In the genomic region with DNA sequence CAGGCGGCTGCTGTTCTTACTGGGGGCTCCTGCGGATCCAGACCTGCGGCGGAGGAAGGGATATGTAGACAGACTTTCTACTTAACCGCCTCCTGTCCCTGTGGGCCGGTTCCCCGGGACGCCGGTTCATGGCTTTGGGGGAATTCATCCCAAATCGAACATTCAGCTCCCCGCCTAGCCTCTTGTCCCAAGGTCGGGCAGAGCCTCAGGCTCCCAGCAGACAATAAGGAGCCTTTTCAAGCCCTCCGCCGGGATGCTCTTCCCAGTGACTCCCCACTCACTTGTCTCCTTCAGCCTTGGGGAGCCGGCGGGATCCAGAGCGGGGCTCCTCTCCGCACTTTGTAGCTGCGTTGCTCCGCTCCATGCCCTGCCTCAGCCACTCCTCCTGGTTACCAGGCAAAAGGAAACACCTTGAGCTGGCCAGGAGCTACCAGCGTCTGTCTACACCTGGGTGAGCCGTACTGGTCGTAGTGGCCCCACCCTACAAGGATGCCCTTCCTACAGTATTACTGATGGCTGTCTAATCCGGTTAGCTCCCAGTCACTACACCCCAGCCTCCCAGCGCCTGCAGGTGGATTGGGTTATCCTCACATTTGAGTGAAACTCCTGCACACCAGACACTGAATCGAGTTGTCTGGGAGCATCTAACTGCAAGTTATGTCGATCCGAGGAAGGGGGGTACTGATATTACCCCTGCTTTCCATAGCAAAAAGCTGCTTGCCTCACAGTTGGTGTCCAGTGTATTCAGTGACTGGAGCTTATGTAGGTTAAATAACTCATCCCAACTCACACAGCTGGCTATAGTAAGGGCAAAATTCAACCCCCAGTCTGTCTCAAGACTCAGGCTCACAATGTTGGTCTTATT, we compare ENCODE assay signal across 8 cellular contexts. TPM values are rescaled to one million over a fixed set of nuclear protein-coding genes. Genes with fewer than 3 reads are reported as not detected.
DNase-seq lines count a peak whose midpoint lies in the region; ATAC-seq lines count a peak whose summit lies in the region.

A gene with protein sequence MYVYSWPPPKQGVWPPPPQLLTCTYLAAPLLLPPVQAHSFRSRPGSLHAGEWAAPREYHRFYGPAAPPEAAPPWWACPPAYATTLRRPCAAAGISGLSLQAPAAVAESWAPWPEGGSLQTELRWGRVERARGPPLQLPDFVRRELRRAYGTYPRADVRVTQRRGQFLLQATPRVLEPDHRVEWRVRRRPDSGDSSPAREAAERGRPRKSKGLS (minus strand): TSS at position 439 of the 865 bp plus-strand sequence. CDS start 450 bp downstream, outside the sequence.

- peak; percentile 7 for ATAC-seq in HG03025 (IDR thresholded peaks at IDR 0.05; ENCODE audit: low FRiP score, unreplicated experiment)
- ATAC-seq in activated naive CD8-positive, alpha-beta T cell treated with anti-CD3 and anti-CD28 coated beads, Interleukin-2, amount 10 ng/mL, durations not matched to agents 7 days and 5 days (ENCODE audit: low read depth), result no peak
- no peak for ATAC-seq in HG03280 (IDR thresholded peaks at IDR 0.05; ENCODE audit: unreplicated experiment)

- H3K9me3 Mint-ChIP-seq in activated naive CD8-positive, alpha-beta T cell treated with anti-CD3 and anti-CD28 coated beads, Interleukin-2, amount 10 ng/mL, durations not matched to agents 7 days and 5 days, result no peaks in the 10 kb centered on the region

- POLR2A ChIA-PET in activated naive CD8-positive, alpha-beta T cell treated with anti-CD3 and anti-CD28 coated beads, Interleukin-2, amount 10 ng/mL, durations not matched to agents 7 days and 5 days (lab: Charles Lee), result interaction anchor here (0.5 to 6.6 kb wide), 17 partner anchors 8 to 262 kb away, joined by 3 to 163 read pairs (median 6); a partner anchor contains a TSS

- peaks cover 31% of the 10 kb centered on the region for H3K4me1 Mint-ChIP-seq in activated naive CD8-positive, alpha-beta T cell treated with anti-CD3 and anti-CD28 coated beads, Interleukin-2, amount 10 ng/mL, durations not matched to agents 7 days and 5 days

- H3K36me3 Mint-ChIP-seq in activated naive CD8-positive, alpha-beta T cell treated with anti-CD3 and anti-CD28 coated beads, Interleukin-2, amount 10 ng/mL, durations not matched to agents 7 days and 5 days, result peaks cover 15% of the 10 kb centered on the region

- H3K27me3 Mint-ChIP-seq in activated naive CD8-positive, alpha-beta T cell treated with anti-CD3 and anti-CD28 coated beads, Interleukin-2, amount 10 ng/mL, durations not matched to agents 7 days and 5 days, result no peaks in the 10 kb centered on the region

- H3K4me3 Mint-ChIP-seq in activated naive CD8-positive, alpha-beta T cell treated with anti-CD3 and anti-CD28 coated beads, Interleukin-2, amount 10 ng/mL, durations not matched to agents 7 days and 5 days, result peak within 1 kb of the TSS; percentile 94

- H3K27ac Mint-ChIP-seq in activated naive CD8-positive, alpha-beta T cell treated with anti-CD3 and anti-CD28 coated beads, Interleukin-2, amount 10 ng/mL, durations not matched to agents 7 days and 5 days, result peak within 1 kb of the TSS; percentile 82

- in situ Hi-C loops in ACHN (cut with HindIII; ENCODE audit: low pct_ligation_motif_present, low pct_unique_long_range_greater_than_20kb, low sequenced_read_pairs), result no loop called here

- DNase-seq in ACHN (peak; percentile 22), kidney tubule cell (ENCODE audit: low spot score) (peak; percentile 58), superior temporal gyrus (ENCODE audit: extremely low spot score) (peak; percentile 22), hippocampal formation (lab: John Stamatoyannopoulos, UW) (no peak), dermis blood vessel endothelial cell (no peak)
- DNase-seq in activated naive CD8-positive, alpha-beta T cell treated with anti-CD3 and anti-CD28 coated beads, Interleukin-2, amount 10 ng/mL, durations not matched to agents 7 days and 5 days, result peak; percentile 49

RNA-seq across cellular contexts. Expression of the gene that starts here (rescaled TPM):
- under 1 TPM; 0.28 to 0.54 TPM for total RNA-seq in activated naive CD8-positive, alpha-beta T cell treated with anti-CD3 and anti-CD28 coated beads, Interleukin-2, amount 10 ng/mL, durations not matched to agents 7 days and 5 days
- 0.05 TPM in 1 of 2 replicates, not detected in the other for total RNA-seq in dermis blood vessel endothelial cell

Comparison
In these comparisons a context has a peak if more than half of its experiments do, and no peak if none do; other contexts are left out.
1. Peak in DNase-seq in activated naive CD8-positive, alpha-beta T cell treated with anti-CD3 and anti-CD28 coated beads, Interleukin-2, amount 10 ng/mL, durations not matched to agents 7 days and 5 days; RNA of the gene not detected or under 1 TPM.
2. DNase-seq: peak in ACHN (single experiment), kidney tubule cell (single experiment) and superior temporal gyrus (single experiment); none in hippocampal formation (0 of 2) and dermis blood vessel endothelial cell (single experiment).